Comparison of ENCODE assay signal across 16 cellular contexts in the genomic region with DNA sequence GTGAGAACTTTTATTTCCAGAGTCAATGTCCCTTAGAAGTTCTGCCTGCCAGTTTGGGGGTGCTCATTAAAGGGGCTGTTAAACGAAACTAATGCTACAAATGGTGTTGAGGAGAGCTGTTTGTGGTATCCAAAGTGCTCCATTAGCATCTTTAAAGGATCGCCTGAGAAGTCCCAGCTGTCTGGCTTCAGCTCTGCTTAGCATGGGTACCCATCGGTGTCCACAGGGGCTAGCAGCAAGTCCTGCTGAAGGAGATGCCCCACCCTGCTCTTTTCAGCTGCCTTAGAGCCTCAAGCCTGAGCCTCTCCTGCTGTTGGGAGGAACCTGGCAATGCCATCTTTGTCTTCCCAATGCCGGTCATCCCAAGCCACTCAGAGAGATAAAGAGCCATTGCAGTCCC.
"Had no signal": no experiment of that assay in that cellular context is flagged by ENCODE, and none has a peak within 500 bp of the region (broad histone marks: within the 10 kb centered on the region; RNA-seq: fewer than 3 reads in every experiment).

No MANE protein-coding gene starts in this region.

- H3K9me3 ChIP-seq: gastroesophageal sphincter, prostate gland, spleen, suprapubic skin, upper lobe of right lung had no signal

- DNase-seq: activated CD4-positive, alpha-beta T cell treated with anti-CD3 and anti-CD28 coated beads for 48 hours; activated CD8-positive, alpha-beta memory T cell treated with anti-CD3 and anti-CD28 coated beads, Interleukin-2, amount 50 U/mL, for 48 hours; activated CD8-positive, alpha-beta T cell treated with anti-CD3 and anti-CD28 coated beads, Interleukin-2, amount 10 ng/mL, durations not matched to agents 7 days and 5 days; activated naive CD4-positive, alpha-beta T cell treated with Interleukin-2 at 50 U/mL for 16 hours; central memory CD4-positive, alpha-beta T cell; cortex of kidney; effector CD8-positive, alpha-beta T cell; hippocampal formation; left cardiac atrium; spleen; stimulated activated CD4-positive, alpha-beta T cell treated with anti-CD3 and anti-CD28 coated beads, Interleukin-1b, Interleukin-23, amount 100 ng/mL, for 48 hours; stimulated activated naive CD4-positive, alpha-beta T cell; upper lobe of right lung had no signal

- H3K4me3 ChIP-seq: gastroesophageal sphincter, prostate gland, spleen, suprapubic skin, upper lobe of right lung had no signal

- ATAC-seq: activated CD8-positive, alpha-beta T cell treated with anti-CD3 and anti-CD28 coated beads, Interleukin-2, amount 10 ng/mL, durations not matched to agents 7 days and 5 days; gastroesophageal sphincter; upper lobe of right lung had no signal

- H3K27me3 ChIP-seq: gastroesophageal sphincter, spleen, suprapubic skin, upper lobe of right lung had no signal

- H3K27ac ChIP-seq: prostate gland, suprapubic skin, upper lobe of right lung had no signal
